ENCODE assay signal across 3 cellular contexts in the genomic region with DNA sequence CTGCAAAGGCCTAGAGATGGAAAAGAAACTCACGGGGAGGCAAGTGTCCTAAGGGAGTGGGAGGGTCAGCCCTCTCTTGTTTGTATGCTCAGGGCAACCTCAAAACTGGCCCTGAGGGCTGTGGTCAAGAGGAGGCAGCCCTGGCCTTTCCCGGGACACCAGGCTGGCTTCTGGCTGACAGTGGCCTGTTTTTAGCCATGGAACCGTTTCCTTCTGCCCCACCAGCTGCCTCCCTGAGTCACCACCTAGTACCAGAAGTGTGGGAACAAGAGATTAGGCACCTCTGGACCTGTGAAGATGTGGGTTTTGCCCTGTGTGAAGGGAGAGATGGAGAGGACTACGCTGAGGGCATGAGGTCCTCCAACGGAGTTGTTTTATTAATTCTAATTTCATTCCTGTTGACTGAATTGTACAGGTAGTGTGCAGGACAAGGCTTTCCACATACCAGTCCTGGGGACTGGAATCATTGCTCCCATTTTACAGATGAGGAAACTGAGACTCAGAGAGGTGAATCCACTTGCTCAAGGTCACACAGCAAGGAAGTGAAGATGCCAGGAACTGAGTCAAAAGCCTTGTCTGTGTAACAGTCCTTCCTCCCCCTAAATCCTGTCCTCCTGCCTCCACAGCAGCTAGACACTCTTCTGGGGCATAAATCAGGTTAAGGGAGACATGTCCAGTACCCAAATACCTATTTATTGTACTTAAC.
TF ChIP-seq lines count a peak whose summit lies in the region.

No MANE protein-coding gene starts in this region.

TF ChIP-seq in SK-N-SH, 30 proteins besides CTCF, POLR2A, EP300 and RAD21:
- TF ChIP-seq RCOR1 (IDR thresholded peaks at IDR 0.05; ENCODE audit: low read length) (peak; percentile 35; the same call in 1 of the 2 replicates), PBX3 (IDR thresholded peaks at IDR 0.05) (no peak), JUND (IDR thresholded peaks at IDR 0.05) (no peak)

TF ChIP-seq in SK-N-SH treated with all-trans-retinoic acid at 6 μM for 48 hours, 23 proteins besides CTCF, POLR2A, EP300 and RAD21:
- TF ChIP-seq, protein P1, sequence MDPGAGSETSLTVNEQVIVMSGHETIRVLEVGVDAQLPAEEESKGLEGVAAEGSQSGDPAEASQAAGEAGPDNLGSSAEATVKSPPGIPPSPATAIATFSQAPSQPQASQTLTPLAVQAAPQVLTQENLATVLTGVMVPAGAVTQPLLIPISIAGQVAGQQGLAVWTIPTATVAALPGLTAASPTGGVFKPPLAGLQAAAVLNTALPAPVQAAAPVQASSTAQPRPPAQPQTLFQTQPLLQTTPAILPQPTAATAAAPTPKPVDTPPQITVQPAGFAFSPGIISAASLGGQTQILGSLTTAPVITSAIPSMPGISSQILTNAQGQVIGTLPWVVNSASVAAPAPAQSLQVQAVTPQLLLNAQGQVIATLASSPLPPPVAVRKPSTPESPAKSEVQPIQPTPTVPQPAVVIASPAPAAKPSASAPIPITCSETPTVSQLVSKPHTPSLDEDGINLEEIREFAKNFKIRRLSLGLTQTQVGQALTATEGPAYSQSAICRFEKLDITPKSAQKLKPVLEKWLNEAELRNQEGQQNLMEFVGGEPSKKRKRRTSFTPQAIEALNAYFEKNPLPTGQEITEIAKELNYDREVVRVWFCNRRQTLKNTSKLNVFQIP (CRISPR knock-in tag; IDR thresholded peaks at IDR 0.05; ENCODE audit: borderline replicate concordance, low read depth): no peak
- TF ChIP-seq RARB (CRISPR knock-in tag; IDR thresholded peaks at IDR 0.05) (no peak), ZNF8 (CRISPR knock-in tag; IDR thresholded peaks at IDR 0.05) (no peak), BACH2 (CRISPR knock-in tag; IDR thresholded peaks at IDR 0.05; ENCODE audit: borderline replicate concordance) (no peak), ZFP30 (CRISPR knock-in tag; IDR thresholded peaks at IDR 0.05) (no peak), ARNTL (CRISPR knock-in tag; IDR thresholded peaks at IDR 0.05; ENCODE audit: borderline replicate concordance, low read depth) (no peak), SNAI2 (CRISPR knock-in tag; IDR thresholded peaks at IDR 0.05) (no peak), ZC3H10 (CRISPR knock-in tag; IDR thresholded peaks at IDR 0.05) (no peak), PATZ1 (CRISPR knock-in tag; IDR thresholded peaks at IDR 0.05; ENCODE audit: borderline replicate concordance) (no peak), PPARA (CRISPR knock-in tag; IDR thresholded peaks at IDR 0.05; ENCODE audit: borderline replicate concordance) (no peak), TCF4 (CRISPR knock-in tag; IDR thresholded peaks at IDR 0.05; ENCODE audit: borderline replicate concordance) (no peak), TSHZ2 (CRISPR knock-in tag; IDR thresholded peaks at IDR 0.05) (no peak), TOX (CRISPR knock-in tag; IDR thresholded peaks at IDR 0.05; ENCODE audit: borderline replicate concordance) (no peak), ISL1 (CRISPR knock-in tag; IDR thresholded peaks at IDR 0.05) (no peak)
TF ChIP-seq in SK-N-SH treated with all-trans-retinoic acid at 6 μM for 48 hours: peak in this region for 0.

TF ChIP-seq in H1, 55 proteins besides CTCF, POLR2A, EP300 and RAD21:
- no peak for TF ChIP-seq TAF1 (IDR thresholded peaks at IDR 0.05; ENCODE audit: low read depth, low read length)
- TF ChIP-seq GTF2F1 (IDR thresholded peaks at IDR 0.05; ENCODE audit: borderline replicate concordance, low read depth, low read length): no peak
- peak; percentile 90; the same call in 1 of the 2 replicates for TF ChIP-seq KDM1A (IDR thresholded peaks at IDR 0.05; ENCODE audit: borderline replicate concordance, low read length)
- no peak for TF ChIP-seq CBX5 (IDR thresholded peaks at IDR 0.05; ENCODE audit: low read depth, low read length)
- no peak for TF ChIP-seq SIRT6 (IDR thresholded peaks at IDR 0.05; ENCODE audit: low read length)
- no peak for TF ChIP-seq CHD7 (IDR thresholded peaks at IDR 0.05; ENCODE audit: insufficient replicate concordance, low read length)
